6 cellular contexts compared by ENCODE assay signal in the genomic region with DNA sequence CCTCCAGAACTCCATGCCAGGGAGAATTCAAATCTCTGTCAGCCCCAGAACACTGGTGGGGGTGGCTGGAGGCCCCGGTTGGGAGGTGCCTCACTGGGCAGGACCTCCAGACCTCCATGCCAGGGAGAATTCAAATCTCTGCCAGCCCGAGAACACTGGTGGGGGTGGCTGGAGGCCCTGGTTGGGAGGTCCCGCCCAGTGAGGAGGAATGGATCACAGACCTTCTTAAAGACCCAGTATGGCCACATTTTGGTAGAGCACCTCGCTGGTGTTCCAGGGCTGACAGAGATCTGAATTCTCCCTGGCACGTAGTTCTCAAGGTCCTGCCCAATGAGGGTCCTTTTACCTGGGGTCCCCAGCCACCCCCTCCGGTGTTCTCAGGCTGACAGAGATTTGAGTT.
A peak's percentile ranks its signal among the peaks of the same experiment; 100 is the strongest.
DNase-seq lines count a peak whose midpoint lies in the region; ATAC-seq and TF ChIP-seq lines count a peak whose summit lies in the region.
"Not testable (repeated sequence)": the region's sequence is repeated elsewhere in the genome, so short reads cannot be mapped to it uniquely, and the experiment has no call there.

No MANE protein-coding gene starts in this region.

- not testable (repeated sequence) for H3K36me3 ChIP-seq in sigmoid colon, tibial artery

- not testable (repeated sequence) for TF ChIP-seq POLR2A in sigmoid colon (IDR thresholded peaks at IDR 0.05)

- not testable (repeated sequence) for H3K36me3 Mint-ChIP-seq in natural killer cell treated with Interleukin-12 subunit alpha and Interleukin-12 subunit beta and Interleukin-15 and Interleukin-18, amount 100 ng/mL, for 72 hours

- H3K27ac ChIP-seq in right cardiac atrium (ENCODE audit: low read length); sigmoid colon; tibial artery: not testable (repeated sequence)

- not testable (repeated sequence) for H3K27me3 ChIP-seq in right cardiac atrium (ENCODE audit: control insufficient read depth, insufficient read depth); sigmoid colon; tibial artery

- not testable (repeated sequence) for TF ChIP-seq CTCF in sigmoid colon (IDR thresholded peaks at IDR 0.05); tibial artery (IDR thresholded peaks at IDR 0.05)

- 97% methylated on average over 2 of the region's 6 CpGs for whole genome bisulfite sequencing in right cardiac atrium
- WGBS in sigmoid colon, 2 donors = 94 to 97% methylated on average over 2 of the region's 6 CpGs

- ATAC-seq in right cardiac atrium; natural killer cell treated with Interleukin-12 subunit alpha and Interleukin-12 subunit beta and Interleukin-15 and Interleukin-18, amount 100 ng/mL, for 72 hours: not testable (repeated sequence)

- peak; percentile 32 for DNase-seq in activated CD8-positive, alpha-beta memory T cell treated with anti-CD3 and anti-CD28 coated beads, Interleukin-2, amount 50 U/mL, for 48 hours
- DNase-seq in fibroblast of gingiva (ENCODE audit: low read depth) (peak; percentile 0), right cardiac atrium (peak in 2 of 3 donors; percentile 11 to 13), sigmoid colon (peak; percentile 26), tibial artery (peak; percentile 5 to 28)
- DNase-seq in natural killer cell treated with Interleukin-12 subunit alpha and Interleukin-12 subunit beta and Interleukin-15 and Interleukin-18, amount 100 ng/mL, for 72 hours (ENCODE audit: low spot score) = peak; percentile 8

- H3K9me3 ChIP-seq in right cardiac atrium (ENCODE audit: control insufficient read depth, low read length); sigmoid colon; tibial artery: not testable (repeated sequence)

- TF ChIP-seq EP300 in sigmoid colon (IDR thresholded peaks at IDR 0.05) = not testable (repeated sequence)

- H3K4me3 ChIP-seq in right cardiac atrium (ENCODE audit: low read length); sigmoid colon; tibial artery: not testable (repeated sequence)

- intact Hi-C loops in right cardiac atrium (cut with DNase I); sigmoid colon (cut with DNase I); tibial artery (cut with DNase I; ENCODE audit: low total_unique reads): not testable (repeated sequence)

- H3K4me1 ChIP-seq in right cardiac atrium (ENCODE audit: control insufficient read depth, insufficient read depth, low read length); sigmoid colon; tibial artery: not testable (repeated sequence)

- H3K27ac Mint-ChIP-seq in natural killer cell treated with Interleukin-12 subunit alpha and Interleukin-12 subunit beta and Interleukin-15 and Interleukin-18, amount 100 ng/mL, for 72 hours = not testable (repeated sequence)

- not testable (repeated sequence) for H3K4me1 Mint-ChIP-seq in natural killer cell treated with Interleukin-12 subunit alpha and Interleukin-12 subunit beta and Interleukin-15 and Interleukin-18, amount 100 ng/mL, for 72 hours (ENCODE audit: low read depth in 2 of 2)

- H3K9me3 Mint-ChIP-seq in natural killer cell treated with Interleukin-12 subunit alpha and Interleukin-12 subunit beta and Interleukin-15 and Interleukin-18, amount 100 ng/mL, for 72 hours = not testable (repeated sequence)

- not testable (repeated sequence) for H3K27me3 Mint-ChIP-seq in natural killer cell treated with Interleukin-12 subunit alpha and Interleukin-12 subunit beta and Interleukin-15 and Interleukin-18, amount 100 ng/mL, for 72 hours

- H3K4me3 Mint-ChIP-seq in natural killer cell treated with Interleukin-12 subunit alpha and Interleukin-12 subunit beta and Interleukin-15 and Interleukin-18, amount 100 ng/mL, for 72 hours = not testable (repeated sequence)
